Comparison of ENCODE assay signal across 18 cellular contexts in the genomic region with DNA sequence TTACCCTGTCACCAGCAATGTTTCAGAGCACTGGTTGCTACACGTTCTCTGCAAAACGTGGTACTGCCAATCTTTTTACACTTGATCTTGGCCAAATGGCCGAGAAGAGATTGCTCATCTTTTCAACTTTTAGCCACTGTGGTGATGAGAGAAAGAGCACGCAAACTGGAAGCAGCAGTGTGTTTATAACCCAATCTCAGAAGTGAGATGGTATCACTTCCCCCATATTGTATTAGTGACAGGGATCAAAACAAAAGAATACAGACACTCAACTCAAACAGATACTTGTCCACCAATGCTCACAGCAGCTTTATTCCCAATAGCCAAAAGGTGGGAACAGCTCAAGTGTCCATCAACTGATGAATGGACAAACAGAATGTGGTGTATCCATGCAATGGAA.
"Had no signal": no experiment of that assay in that cellular context is flagged by ENCODE, and none has a peak within 500 bp of the region (broad histone marks: within the 10 kb centered on the region; RNA-seq: fewer than 3 reads in every experiment).

No MANE protein-coding gene starts in this region.

- H3K36me3 ChIP-seq: lower lobe of right lung, stomach, thyroid gland, vagina had no signal

- H3K27ac ChIP-seq: dorsolateral prefrontal cortex, lower lobe of right lung, stomach, vagina had no signal

- H3K4me3 ChIP-seq: dorsolateral prefrontal cortex, lower lobe of right lung, smooth muscle cell, stomach, thyroid gland, vagina had no signal

- H3K4me2 ChIP-seq: smooth muscle cell had no signal

- H3K9me3 ChIP-seq: lower lobe of right lung, stomach, thyroid gland, vagina had no signal

- H3K4me1 ChIP-seq: lower lobe of right lung, vagina had no signal

- DNase-seq: dorsolateral prefrontal cortex; effector CD4-positive, alpha-beta T cell; head of caudate nucleus; left ventricle myocardium superior; lower lobe of right lung; naive thymus-derived CD8-positive, alpha-beta T cell; nephron progenitor cell; nucleus accumbens; stimulated activated CD4-positive, alpha-beta T cell treated with anti-CD3 and anti-CD28 coated beads, Interleukin-2, amount 100 ng/mL, for 24 hours; stimulated activated CD4-positive, alpha-beta T cell treated with anti-CD3 and anti-CD28 coated beads, Interleukin-4, amount 100 ng/mL, for 24 hours; stimulated activated naive CD4-positive, alpha-beta T cell treated with Interleukin-2 at 50 U/mL for 16 hours; stomach; thyroid gland; trophoblast cell had no signal

- ATAC-seq: left ventricle myocardium superior; lower lobe of right lung; naive thymus-derived CD8-positive, alpha-beta T cell; sciatic nerve; stimulated activated effector memory CD8-positive, alpha-beta T cell treated with anti-CD3 and anti-CD28 coated beads, Interleukin-12 subunit alpha, Interleukin-12 subunit beta, amount 100 ng/mL, for 72 hours had no signal

- H3K27me3 ChIP-seq: dorsolateral prefrontal cortex, stomach, thyroid gland, vagina had no signal
